In genomic region chr13:110495376-110495775, GRCh38 we compare ENCODE assay signal across 26 cellular contexts.
"Had no signal": no experiment of that assay in that cellular context is flagged by ENCODE, and none has a peak within 500 bp of the region (broad histone marks: within the 10 kb centered on the region; RNA-seq: fewer than 3 reads in every experiment).

No MANE protein-coding gene starts in this region.

- DNase-seq: IMR-90, Karpas-422, KG1, MG63, NCI-H1092, NCI-H1105 treated with DMSO at 0.1 percent for 48 hours, NCI-H1417 treated with DMSO at 0.1 percent for 48 hours, NCI-H146, NCI-H187, NCI-H2029, NCI-H2081 treated with DMSO at 0.1 percent for 48 hours, NCI-H2171, NCI-H226, NCI-H446, NCI-H510A, NCI-H524 treated with DMSO at 0.1 percent for 48 hours, NCI-H69, NCI-H774, PC-3, Right ventricle myocardium superior, RPMI8226, SIG-M5 had no signal

- H3K9me3 ChIP-seq: MG63, SJSA1 had no signal

- H3K4me3 ChIP-seq: MG63, SJSA1, SK-N-MC had no signal

- H3K36me3 ChIP-seq: MG63 had no signal

- ATAC-seq: HepG2, Panc1, PC-3 had no signal

- H3K27me3 ChIP-seq: MG63, SJSA1 had no signal

- H3K27ac ChIP-seq: SJSA1, SK-N-MC had no signal
